In genomic region chr13:114067886-114068722, GRCh38 we compare ENCODE assay signal across 8 cellular contexts.
DNase-seq lines count a peak whose midpoint lies in the region; ATAC-seq lines count a peak whose summit lies in the region.

No MANE protein-coding gene starts in this region.

- H3K27ac Mint-ChIP-seq in CD4-positive, alpha-beta memory T cell, result peak overlapping the region; percentile 85 to 97 (median 93)
- peak overlapping the region; percentile 63 to 97 for H3K27ac Mint-ChIP-seq in stimulated activated naive CD8-positive, alpha-beta T cell treated with anti-CD3 and anti-CD28 coated beads, Interleukin-15, amount 100 ng/mL, for 72 hours

- H2BK5ac ChIP-seq in mesendoderm (ENCODE audit: low read length), result no peak overlapping the region

- H3K4me3 Mint-ChIP-seq in CD4-positive, alpha-beta memory T cell, result peak overlapping the region; percentile 70 to 87 (median 82)
- peak overlapping the region; percentile 71 to 78 for H3K4me3 Mint-ChIP-seq in stimulated activated naive CD8-positive, alpha-beta T cell treated with anti-CD3 and anti-CD28 coated beads, Interleukin-15, amount 100 ng/mL, for 72 hours

- H3K27me3 Mint-ChIP-seq in CD4-positive, alpha-beta memory T cell, result no peaks in the 10 kb centered on the region
- H3K27me3 Mint-ChIP-seq in stimulated activated naive CD8-positive, alpha-beta T cell treated with anti-CD3 and anti-CD28 coated beads, Interleukin-15, amount 100 ng/mL, for 72 hours, result no peaks in the 10 kb centered on the region

- no peak overlapping the region for H2BK120ac ChIP-seq in mesendoderm (ENCODE audit: low read depth, low read length)

- H3K36me3 ChIP-seq in CD4-positive, alpha-beta memory T cell (ENCODE audit: insufficient read depth, low read length), result peaks cover 35% of the 10 kb centered on the region
- H3K36me3 ChIP-seq in mesendoderm (ENCODE audit: control insufficient read depth, insufficient read depth, low read length), result no peaks in the 10 kb centered on the region

- H3K4me3 ChIP-seq in CD4-positive, alpha-beta memory T cell (ENCODE audit: low read length in 2 of 2), result peak overlapping the region; percentile 24 to 57
- no peak overlapping the region for H3K4me3 ChIP-seq in mesendoderm (ENCODE audit: low read length)

- WGBS in mesendoderm (ENCODE audit: extremely low coverage, insufficient coverage, low lambda C conversion rate), result no CpG with 5 or more reads among the region's 24 CpGs

- H3K27me3 ChIP-seq in CD4-positive, alpha-beta memory T cell (ENCODE audit: insufficient read depth, low read length), result no peaks in the 10 kb centered on the region
- H3K27me3 ChIP-seq in mesendoderm (ENCODE audit: insufficient read depth, low read length, poor library complexity), result no peaks in the 10 kb centered on the region

- H2AK5ac ChIP-seq in mesendoderm (ENCODE audit: low read length), result no peak overlapping the region

- peaks cover 60% of the 10 kb centered on the region for H3K4me1 ChIP-seq in CD4-positive, alpha-beta memory T cell (ENCODE audit: insufficient read depth, low read length)
- H3K4me1 ChIP-seq in mesendoderm (ENCODE audit: control insufficient read depth, low read depth, low read length), result peaks cover 9% of the 10 kb centered on the region

- CTCF ChIA-PET in CD4-positive, alpha-beta memory T cell (lab: Charles Lee; ENCODE audit: partially characterized antibody), result interaction anchor here (0.6 to 1.4 kb wide), 5 partner anchors 42 to 158 kb away, joined by 3 to 6 read pairs (median 4); no protein-coding TSS in a partner anchor

- intact Hi-C loops in CD4-positive, alpha-beta memory T cell (cut with micrococcal nuclease), result loop anchor here (1.0 to 10.0 kb wide), 2 partner anchors 63 to 158 kb away; no protein-coding TSS in a partner anchor

- H3K9me3 Mint-ChIP-seq in CD4-positive, alpha-beta memory T cell, result peaks cover 0 to 13% (median 0%) of the 10 kb centered on the region in 8 donors
- H3K9me3 Mint-ChIP-seq in stimulated activated naive CD8-positive, alpha-beta T cell treated with anti-CD3 and anti-CD28 coated beads, Interleukin-15, amount 100 ng/mL, for 72 hours, result no peaks in the 10 kb centered on the region

- H3K4me2 ChIP-seq in mesendoderm (ENCODE audit: low read length), result no peak overlapping the region

- H3K79me2 ChIP-seq in mesendoderm (ENCODE audit: control insufficient read depth, insufficient read depth, low read length), result no peaks in the 10 kb centered on the region

- ATAC-seq in GM21723 (IDR thresholded peaks at IDR 0.05; ENCODE audit: unreplicated experiment), result peak; percentile 38
- ATAC-seq in stimulated activated naive CD8-positive, alpha-beta T cell treated with anti-CD3 and anti-CD28 coated beads, Interleukin-15, amount 100 ng/mL, for 72 hours, result peak; percentile 11

- H3K9ac ChIP-seq in mesendoderm (ENCODE audit: low read length), result no peak overlapping the region

- H4K8ac ChIP-seq in mesendoderm (ENCODE audit: low read depth, low read length), result no peak overlapping the region

- POLR2A ChIA-PET in CD4-positive, alpha-beta memory T cell (lab: Charles Lee; ENCODE audit: partially characterized antibody), result interaction anchor here (0.8 to 4.9 kb wide), 13 partner anchors 10 to 213 kb away, joined by 3 to 42 read pairs (median 4); partner anchors contain the start of genes RASA3 and UPF3A

- DNase-seq in CD4-positive, alpha-beta memory T cell, result peak; percentile 38 to 55 (median 47)
- peak; percentile 54 to 66 for DNase-seq in activated CD4-positive, alpha-beta T cell treated with anti-CD3 and anti-CD28 coated beads, Interleukin-2, amount 50 U/mL, for 48 hours
- DNase-seq in globus pallidus (ENCODE audit: low spot score) (peak; percentile 50), mesendoderm (no peak), LoVo (ENCODE audit: low spot score) (no peak)
- DNase-seq in stimulated activated naive CD8-positive, alpha-beta T cell treated with anti-CD3 and anti-CD28 coated beads, Interleukin-15, amount 100 ng/mL, for 72 hours, result peak; percentile 38 to 53
- DNase-seq in NK-92 treated with Interleukin-12 subunit alpha and Interleukin-12 subunit beta, amount 100 ng/mL, for 24 hours (lab: John Stamatoyannopoulos, UW), result no peak

- H3K56ac ChIP-seq in mesendoderm (ENCODE audit: low read length), result no peak overlapping the region

- no peak overlapping the region for H4K5ac ChIP-seq in mesendoderm (ENCODE audit: low read length)

- peaks cover 31 to 66% of the 10 kb centered on the region in 2 donors for H3K36me3 Mint-ChIP-seq in CD4-positive, alpha-beta memory T cell

- H3K23ac ChIP-seq in mesendoderm (ENCODE audit: low read length), result no peak overlapping the region

- H3K4ac ChIP-seq in mesendoderm (ENCODE audit: low read depth, low read length), result no peak overlapping the region

- no peaks in the 10 kb centered on the region for H3K9me3 ChIP-seq in CD4-positive, alpha-beta memory T cell (ENCODE audit: control insufficient read depth in 1 of 2, low read length in 2 of 2)

- no peak overlapping the region for H3K18ac ChIP-seq in mesendoderm (ENCODE audit: low read length)

- H3K27ac ChIP-seq in CD4-positive, alpha-beta memory T cell (ENCODE audit: low read depth, low read length), result peak overlapping the region; percentile 37
- no peak overlapping the region for H3K27ac ChIP-seq in mesendoderm (ENCODE audit: low read depth, low read length)

- no peak overlapping the region for H2BK15ac ChIP-seq in mesendoderm (replicated peaks; ENCODE audit: low read depth)

- H3K4me1 Mint-ChIP-seq in CD4-positive, alpha-beta memory T cell, result peaks cover 29 to 77% (median 54%) of the 10 kb centered on the region in 4 donors
- peaks cover 74% of the 10 kb centered on the region for H3K4me1 Mint-ChIP-seq in stimulated activated naive CD8-positive, alpha-beta T cell treated with anti-CD3 and anti-CD28 coated beads, Interleukin-15, amount 100 ng/mL, for 72 hours

- H3K79me1 ChIP-seq in mesendoderm (ENCODE audit: low read length), result peaks cover 5% of the 10 kb centered on the region

Comparison
In these comparisons a context has a peak if more than half of its experiments do, and no peak if none do; other contexts are left out.
1. DNase-seq: peak in CD4-positive, alpha-beta memory T cell (5 of 5), activated CD4-positive, alpha-beta T cell treated with anti-CD3 and anti-CD28 coated beads, Interleukin-2, amount 50 U/mL, for 48 hours (2 of 2), globus pallidus (single experiment) and stimulated activated naive CD8-positive, alpha-beta T cell treated with anti-CD3 and anti-CD28 coated beads, Interleukin-15, amount 100 ng/mL, for 72 hours (2 of 2); none in mesendoderm (single experiment), NK-92 treated with Interleukin-12 subunit alpha and Interleukin-12 subunit beta, amount 100 ng/mL, for 24 hours (single experiment) and LoVo (single experiment).